ENCODE assay signal across 23 cellular contexts in the genomic region with DNA sequence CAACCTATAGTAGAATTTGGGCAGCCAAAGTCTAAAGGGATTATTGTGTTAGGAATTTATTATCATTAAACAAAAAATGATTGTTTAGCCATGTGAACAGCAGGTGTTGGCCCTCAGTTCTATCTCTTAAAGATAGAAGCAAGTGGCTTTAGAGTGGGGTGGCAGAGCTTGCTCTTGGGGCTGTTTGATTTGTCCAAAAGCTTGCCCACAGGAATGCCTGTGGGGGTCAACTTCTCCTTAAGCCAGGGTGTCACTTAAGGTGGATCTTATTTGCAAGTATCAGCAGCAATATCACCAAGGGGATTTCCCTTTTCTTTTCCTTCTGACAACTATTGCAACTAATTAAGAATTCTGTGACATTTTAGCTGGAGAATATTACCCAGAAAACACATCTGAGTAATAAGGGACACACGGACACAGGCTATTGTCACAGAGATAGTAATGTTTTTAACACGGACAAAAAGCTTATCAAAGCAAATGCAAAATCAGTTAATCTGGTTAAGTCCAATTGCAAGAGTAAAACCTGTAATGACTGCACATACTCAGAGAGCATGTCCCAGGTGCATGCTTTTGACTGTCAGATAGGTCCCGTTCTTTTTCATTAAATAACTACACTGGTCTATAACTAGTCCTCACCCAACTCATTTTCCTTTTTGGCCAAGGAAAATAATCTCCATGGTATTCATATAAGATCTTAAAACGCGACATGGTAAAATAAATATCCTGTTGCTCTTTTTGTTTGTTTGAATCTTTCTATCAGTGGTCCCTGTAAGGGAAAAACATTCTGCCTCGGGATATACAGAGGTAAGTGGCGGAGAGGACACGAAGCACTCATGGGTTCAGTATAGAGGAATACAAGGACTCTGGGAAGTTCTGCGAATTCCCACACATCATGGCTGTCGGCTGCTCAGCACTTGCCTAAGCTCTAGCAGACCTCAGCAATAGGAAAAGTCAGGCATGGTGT.
A peak's percentile ranks its signal among the peaks of the same experiment; 100 is the strongest.
DNase-seq lines count a peak whose midpoint lies in the region; ATAC-seq, FAIRE-seq and TF ChIP-seq lines count a peak whose summit lies in the region.
"Had no signal": no experiment of that assay in that cellular context is flagged by ENCODE, and none has a peak within 500 bp of the region (broad histone marks: within the 10 kb centered on the region; RNA-seq: fewer than 3 reads in every experiment).

No MANE protein-coding gene starts in this region.

- no peaks in the 10 kb centered on the region for H3K9me3 ChIP-seq in H1 (ENCODE audit: insufficient read depth in 2 of 2, low read depth in 1 of 2, low read length in 1 of 2)
- H3K9me3 ChIP-seq: A549, BE2C, esophagus squamous epithelium, pancreas, tibial nerve had no signal

- no peaks in the 10 kb centered on the region for H4K20me1 ChIP-seq in H1 (replicated peaks in 1 of 2; ENCODE audit: control insufficient read depth in 1 of 2, insufficient read depth in 2 of 2, low read length in 2 of 2)

- no peak overlapping the region for H3K4me3 Mint-ChIP-seq in activated T-cell treated with anti-CD3 and anti-CD28 coated beads, Interleukin-2, amount 50 U/mL, for 24 hours
- H3K4me3 Mint-ChIP-seq in stimulated activated naive CD8-positive, alpha-beta T cell treated with anti-CD3 and anti-CD28 coated beads, Interleukin-15, Interleukin-2, amounts not matched to agents 100 ng/mL and 50 ng/mL, for 24 hours, result no peak overlapping the region
- H3K4me3 Mint-ChIP-seq: activated T-cell treated with anti-CD3 and anti-CD28 coated beads, Interleukin-2, amount 50 U/mL, for 4 hours; brain; nephron progenitor cell; WTC11 had no signal

- no peak for TF ChIP-seq RAD21 in H1 (IDR thresholded peaks at IDR 0.05 in 1 of 2, conservative IDR thresholded peaks at IDR 0.05 in 1 of 2; ENCODE audit: low read depth in 2 of 2, low read length in 2 of 2)

- no peak overlapping the region for H2BK12ac ChIP-seq in H1 (ENCODE audit: low read depth, low read length)

- TF ChIP-seq POLR2A in H1 (IDR thresholded peaks at IDR 0.05; ENCODE audit: control extremely low read depth in 1 of 2, low read depth in 2 of 2, low read length in 2 of 2), result no peak

- H3K9ac ChIP-seq in H1 (replicated peaks in 1 of 4; ENCODE audit: extremely low read depth in 1 of 4, low read depth in 3 of 4, low read length in 3 of 4), result no peak overlapping the region
- H3K9ac ChIP-seq: KMS-11 had no signal

- no peak overlapping the region for H3K18ac ChIP-seq in H1 (ENCODE audit: extremely low read depth, low read length)

- H3K4me2 ChIP-seq in H1 (ENCODE audit: insufficient read depth in 1 of 2, low read depth in 2 of 2, low read length in 2 of 2), result no peak overlapping the region
- H3K4me2 ChIP-seq: A549, KMS-11 had no signal

- H3K79me1 ChIP-seq in H1 (ENCODE audit: low read depth, low read length), result no peaks in the 10 kb centered on the region

- no peak for FAIRE-seq in H1 (lab: Jason Lieb, UNC)
- FAIRE-seq: A549, pancreas had no signal

- no peaks in the 10 kb centered on the region for H3K36me3 Mint-ChIP-seq in activated T-cell treated with anti-CD3 and anti-CD28 coated beads, Interleukin-2, amount 50 U/mL, for 24 hours (ENCODE audit: low read depth)
- no peaks in the 10 kb centered on the region for H3K36me3 Mint-ChIP-seq in stimulated activated naive CD8-positive, alpha-beta T cell treated with anti-CD3 and anti-CD28 coated beads, Interleukin-15, Interleukin-2, amounts not matched to agents 100 ng/mL and 50 ng/mL, for 24 hours (ENCODE audit: low read depth)
- H3K36me3 Mint-ChIP-seq: brain, WTC11 had no signal

- POLR2A ChIA-PET in H1 (lab: Charles Lee; ENCODE audit: partially characterized antibody), result no interaction called here

- no peak overlapping the region for H3K14ac ChIP-seq in H1 (ENCODE audit: insufficient read length)

- H3K79me2 ChIP-seq in H1 (ENCODE audit: control insufficient read depth in 1 of 2, insufficient read depth in 2 of 2, low read length in 2 of 2), result no peaks in the 10 kb centered on the region

- no peak overlapping the region for H4K5ac ChIP-seq in H1 (ENCODE audit: insufficient read length, low read depth, low read length)

- H4K91ac ChIP-seq in H1 (replicated peaks; ENCODE audit: insufficient read length, low read length), result no peak overlapping the region

- H3K27me3 Mint-ChIP-seq in activated T-cell treated with anti-CD3 and anti-CD28 coated beads, Interleukin-2, amount 50 U/mL, for 24 hours, result no peaks in the 10 kb centered on the region
- no peaks in the 10 kb centered on the region for H3K27me3 Mint-ChIP-seq in stimulated activated naive CD8-positive, alpha-beta T cell treated with anti-CD3 and anti-CD28 coated beads, Interleukin-15, Interleukin-2, amounts not matched to agents 100 ng/mL and 50 ng/mL, for 24 hours

- DNase-seq in activated T-cell treated with anti-CD3 and anti-CD28 coated beads, Interleukin-2, amount 50 U/mL, for 24 hours, result no peak
- DNase-seq in activated T-cell treated with anti-CD3 and anti-CD28 coated beads, Interleukin-2, amount 50 U/mL, for 48 hours, result no peak
- DNase-seq in H1 (ENCODE audit: low read depth in 1 of 2, low spot score in 2 of 2), result no peak
- DNase-seq in stimulated activated CD4-positive, alpha-beta T cell treated with anti-CD3 and anti-CD28 coated beads, Interleukin-4, amount 100 ng/mL, for 4 hours, result no peak
- DNase-seq: activated T-cell treated with anti-CD3 and anti-CD28 coated beads, Interleukin-2, amount 50 U/mL, for 4 hours; BE2C; effector CD8-positive, alpha-beta T cell; esophagus squamous epithelium; left colon; midbrain; NCI-H187 treated with DMSO at 0.1 percent for 48 hours; nephron progenitor cell; pancreas had no signal

- no peak overlapping the region for H3K27ac ChIP-seq in H1 (ENCODE audit: low read depth, low read length)
- H3K27ac ChIP-seq: KMS-11 had no signal

- no peak overlapping the region for H2BK20ac ChIP-seq in H1 (ENCODE audit: low read length)

- no peak overlapping the region for H3K4ac ChIP-seq in H1 (replicated peaks; ENCODE audit: insufficient read length, low read depth, low read length)

- no peak overlapping the region for H4K8ac ChIP-seq in H1 (ENCODE audit: extremely low read depth, insufficient read depth, low read length)

- no peak overlapping the region for H2BK5ac ChIP-seq in H1 (ENCODE audit: low read depth, low read length)

- no peaks in the 10 kb centered on the region for H3K27me3 ChIP-seq in H1 (replicated peaks in 1 of 4; ENCODE audit: control insufficient read depth in 3 of 4, extremely low read depth in 1 of 4, insufficient read depth in 3 of 4, low read length in 3 of 4)
- H3K27me3 ChIP-seq: BE2C, esophagus squamous epithelium, pancreas, tibial nerve had no signal

- H3K36me3 ChIP-seq in H1 (ENCODE audit: control insufficient read depth in 2 of 4, insufficient read depth in 4 of 4, low read length in 3 of 4), result no peaks in the 10 kb centered on the region
- H3K36me3 ChIP-seq: BE2C, esophagus squamous epithelium, pancreas, tibial nerve had no signal

- WGBS in H1 (ENCODE audit: extremely low coverage in 1 of 2, insufficient coverage in 1 of 2, insufficient read length in 1 of 2, insufficient replicate concordance in 2 of 2, low coverage in 1 of 2, low lambda C conversion rate in 2 of 2, missing lambda C conversion rate in 1 of 2), 2 experiments, result 93% methylated on average over 10 of the region's 10 CpGs; no CpG with 5 or more reads in 1 of the 2 experiments

- CTCF ChIA-PET in H1 (lab: Charles Lee; ENCODE audit: partially characterized antibody), result interaction anchor here (0.6 to 0.8 kb wide), 3 partner anchors 19 to 86 kb away, joined by 3 read pairs; no protein-coding TSS in a partner anchor

- peak overlapping the region; percentile 60 for H3K27ac Mint-ChIP-seq in activated T-cell treated with anti-CD3 and anti-CD28 coated beads, Interleukin-2, amount 50 U/mL, for 24 hours
- H3K27ac Mint-ChIP-seq in stimulated activated naive CD8-positive, alpha-beta T cell treated with anti-CD3 and anti-CD28 coated beads, Interleukin-15, Interleukin-2, amounts not matched to agents 100 ng/mL and 50 ng/mL, for 24 hours, result peak overlapping the region; percentile 26
- H3K27ac Mint-ChIP-seq: WTC11 had no signal

- no peak overlapping the region for H2BK120ac ChIP-seq in H1 (replicated peaks; ENCODE audit: low read depth, low read length)

- no peak overlapping the region for H2BK15ac ChIP-seq in H1 (ENCODE audit: low read length)

- H3K23me2 ChIP-seq in H1 (ENCODE audit: low read depth, low read length), result no peaks in the 10 kb centered on the region

- H3K4me1 Mint-ChIP-seq in activated T-cell treated with anti-CD3 and anti-CD28 coated beads, Interleukin-2, amount 50 U/mL, for 24 hours (ENCODE audit: low read depth), result peaks cover 30% of the 10 kb centered on the region
- peaks cover 30% of the 10 kb centered on the region for H3K4me1 Mint-ChIP-seq in stimulated activated naive CD8-positive, alpha-beta T cell treated with anti-CD3 and anti-CD28 coated beads, Interleukin-15, Interleukin-2, amounts not matched to agents 100 ng/mL and 50 ng/mL, for 24 hours (ENCODE audit: low read depth)

- no peak overlapping the region for H2AK5ac ChIP-seq in H1 (ENCODE audit: low read depth, low read length)

- H3K4me3 ChIP-seq in H1 (ENCODE audit: extremely low read depth in 1 of 4, insufficient read depth in 2 of 4, low read depth in 3 of 4, low read length in 4 of 4), result no peak overlapping the region
- H3K4me3 ChIP-seq: A549, esophagus squamous epithelium, pancreas, tibial nerve had no signal

- no peak for TF ChIP-seq EP300 in H1 (IDR thresholded peaks at IDR 0.05; ENCODE audit: borderline replicate concordance in 1 of 2, low read depth in 2 of 2, low read length in 2 of 2)

- no peak for TF ChIP-seq CTCF in H1 (IDR thresholded peaks at IDR 0.05; ENCODE audit: control extremely low read depth in 1 of 3, insufficient read depth in 1 of 3, low read depth in 1 of 3, low read length in 3 of 3)

- no peaks in the 10 kb centered on the region for H3K9me3 Mint-ChIP-seq in activated T-cell treated with anti-CD3 and anti-CD28 coated beads, Interleukin-2, amount 50 U/mL, for 24 hours
- peaks cover 4% of the 10 kb centered on the region for H3K9me3 Mint-ChIP-seq in stimulated activated naive CD8-positive, alpha-beta T cell treated with anti-CD3 and anti-CD28 coated beads, Interleukin-15, Interleukin-2, amounts not matched to agents 100 ng/mL and 50 ng/mL, for 24 hours
- H3K9me3 Mint-ChIP-seq: activated T-cell treated with anti-CD3 and anti-CD28 coated beads, Interleukin-2, amount 50 U/mL, for 4 hours; brain; nephron progenitor cell; WTC11 had no signal

- H3K23ac ChIP-seq in H1 (ENCODE audit: insufficient read length), result no peak overlapping the region

- ATAC-seq in HG02884 (IDR thresholded peaks at IDR 0.05; ENCODE audit: unreplicated experiment) (peak; percentile 39), HG02870 (IDR thresholded peaks at IDR 0.05; ENCODE audit: unreplicated experiment) (no peak), HG02981 (IDR thresholded peaks at IDR 0.05; ENCODE audit: unreplicated experiment) (no peak)
- ATAC-seq: A549, HCT116, left colon, WTC11 had no signal

- peaks cover 0 to 5% (median 4%) of the 10 kb centered on the region in 4 experiments; a peak in 4 of 7 replicates for H3K4me1 ChIP-seq in H1 (replicated peaks in 1 of 4; ENCODE audit: control insufficient read depth in 3 of 4, insufficient read depth in 4 of 4, low read length in 3 of 4)
- H3K4me1 ChIP-seq: BE2C had no signal

- H3K56ac ChIP-seq in H1 (replicated peaks; ENCODE audit: insufficient read length, low read depth, low read length), result no peak overlapping the region

- 0 out of 2 replicates have a peak overlapping the region, but pooled peaks have one; percentile 7 for H2AFZ ChIP-seq in H1 (ENCODE audit: low read length)

TF ChIP-seq in H1, 55 proteins besides CTCF, POLR2A, EP300 and RAD21 (continues in another document):
- TF ChIP-seq SRF (IDR thresholded peaks at IDR 0.05; ENCODE audit: low read depth, low read length), result no peak
